Comparison of ENCODE assay signal across 16 cellular contexts in the genomic region with DNA sequence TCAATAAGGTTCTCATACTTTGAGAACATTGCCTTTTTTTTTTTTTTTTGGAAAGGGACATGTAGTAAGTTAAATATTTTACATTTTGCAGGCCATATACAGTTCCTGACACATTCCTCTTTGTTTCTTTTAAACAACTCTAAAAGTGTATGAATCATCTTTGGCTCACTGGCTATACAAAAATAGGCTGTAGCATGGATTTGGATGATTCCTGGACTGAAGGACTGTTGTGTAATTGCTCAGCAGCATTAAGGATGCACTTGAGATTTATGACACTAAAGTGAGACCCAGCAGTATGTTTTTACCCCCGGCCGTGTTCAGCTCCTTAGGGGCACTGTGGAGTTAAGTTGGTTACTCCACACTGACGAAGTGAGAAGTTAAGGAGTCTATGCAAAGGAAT. TPM values are rescaled to one million over a fixed set of nuclear protein-coding genes. Genes with fewer than 3 reads are reported as not detected.
DNase-seq lines count a peak whose midpoint lies in the region; ATAC-seq and TF ChIP-seq lines count a peak whose summit lies in the region.
"Had no signal": no experiment of that assay in that cellular context is flagged by ENCODE, and none has a peak within 500 bp of the region (broad histone marks: within the 10 kb centered on the region; RNA-seq: fewer than 3 reads in every experiment).

No MANE protein-coding gene starts in this region.

- no TSS peak for BruUV-seq in PC-3 (replicated peaks; lab: Mats Ljungman, UMichigan)

- WGBS in esophagus muscularis mucosa, result 49% methylated on average over 3 of the region's 3 CpGs

- H3K9me2 ChIP-seq in PC-3 (replicated peaks; ENCODE audit: low read length), result no peaks in the 10 kb centered on the region

- no peak overlapping the region for H3K9ac ChIP-seq in PC-3 (ENCODE audit: low read length)
- H3K9ac ChIP-seq: parathyroid adenoma had no signal

- H3K4me2 ChIP-seq in PC-3 (ENCODE audit: low read length), result no peak overlapping the region

- no peaks in the 10 kb centered on the region for H3K79me2 ChIP-seq in PC-3 (ENCODE audit: low read length)
- H3K79me2 ChIP-seq: parathyroid adenoma had no signal

- H4K20me1 ChIP-seq in PC-3 (ENCODE audit: low read length), result no peaks in the 10 kb centered on the region

- H3K27ac ChIP-seq in PC-3 (ENCODE audit: low read length) (no peak overlapping the region), esophagus muscularis mucosa (replicated peaks in 1 of 4) (peak overlapping the region in 3 of 4 donors; percentile 49 to 55 (median 50)), tibial artery (peak overlapping the region in 1 of 2 donors; percentile 39)
- H3K27ac ChIP-seq: heart right ventricle, parathyroid adenoma had no signal

- H3K27me3 ChIP-seq in PC-3 (ENCODE audit: low read length) (no peaks in the 10 kb centered on the region), esophagus muscularis mucosa (no peaks in the 10 kb centered on the region), tibial artery (no peaks in the 10 kb centered on the region)
- H3K27me3 ChIP-seq: heart right ventricle had no signal

- intact Hi-C loops in PC-3 (cut with micrococcal nuclease) (no loop called here), esophagus muscularis mucosa (cut with DNase I) (loop anchor here (5.0 kb wide), 1 partner anchor 41 kb away; a partner anchor contains a TSS), tibial artery (cut with DNase I; ENCODE audit: low total_unique reads) (no loop called here)

- TF ChIP-seq CTCF in PC-3 (conservative IDR thresholded peaks at IDR 0.05; ENCODE audit: low read depth, low read length) (no peak), esophagus muscularis mucosa (IDR thresholded peaks at IDR 0.05) (no peak), tibial artery (IDR thresholded peaks at IDR 0.05) (no peak)

- no peak overlapping the region for H2AFZ ChIP-seq in PC-3 (ENCODE audit: low read length)
- H2AFZ ChIP-seq: parathyroid adenoma had no signal

- peaks cover 3% of the 10 kb centered on the region; the same call in 1 of the 2 replicates for H3K4me1 ChIP-seq in PC-3 (ENCODE audit: insufficient read depth, low read length)
- H3K4me1 ChIP-seq in esophagus muscularis mucosa, result peaks cover 0 to 16% (median 11%) of the 10 kb centered on the region in 4 donors
- peaks cover 0 to 16% (median 0%) of the 10 kb centered on the region in 4 donors for H3K4me1 ChIP-seq in tibial artery
- H3K4me1 ChIP-seq: parathyroid adenoma had no signal

- peak; percentile 83 for DNase-seq in ELR (ENCODE audit: low read depth)
- DNase-seq in PC-3, result peak; percentile 36
- DNase-seq in esophagus muscularis mucosa (ENCODE audit: extremely low spot score), result no peak
- peak; percentile 45 for DNase-seq in renal cortical epithelial cell (ENCODE audit: low read depth)
- DNase-seq in tibial artery, result no peak
- no peak for DNase-seq in DMS153 (lab: John Stamatoyannopoulos, UW)
- DNase-seq: activated CD4-positive, alpha-beta T cell treated with anti-CD3 and anti-CD28 coated beads for 48 hours; COR-L47; heart right ventricle; NCI-H146; stimulated activated CD4-positive, alpha-beta T cell treated with anti-CD3 and anti-CD28 coated beads, Interleukin-2, amount 100 ng/mL, for 48 hours; stimulated activated naive CD8-positive, alpha-beta T cell treated with anti-CD3 and anti-CD28 coated beads, Interleukin-15, amount 100 ng/mL, for 72 hours; T-helper 1 cell had no signal

- CTCF ChIA-PET in PC-3 (lab: Charles Lee), result no interaction called here

- H3K9me3 ChIP-seq in PC-3 (ENCODE audit: low read length), result no peaks in the 10 kb centered on the region
- no peaks in the 10 kb centered on the region for H3K9me3 ChIP-seq in esophagus muscularis mucosa
- no peaks in the 10 kb centered on the region for H3K9me3 ChIP-seq in tibial artery
- H3K9me3 ChIP-seq: heart right ventricle had no signal

- H3F3A ChIP-seq in PC-3 (ENCODE audit: low read length, unreplicated experiment), result no peaks in the 10 kb centered on the region

- POLR2A ChIA-PET in PC-3 (lab: Charles Lee; ENCODE audit: unreplicated experiment), result no interaction called here

- ATAC-seq in PC-3, result peak; percentile 62
- ATAC-seq in GM19467 (IDR thresholded peaks at IDR 0.05; ENCODE audit: unreplicated experiment), result no peak
- no peak for ATAC-seq in HG03135 (IDR thresholded peaks at IDR 0.05; ENCODE audit: unreplicated experiment)
- ATAC-seq: heart right ventricle; stimulated activated naive CD8-positive, alpha-beta T cell treated with anti-CD3 and anti-CD28 coated beads, Interleukin-15, amount 100 ng/mL, for 72 hours had no signal

- TF ChIP-seq EP300 in esophagus muscularis mucosa (IDR thresholded peaks at IDR 0.05), result no peak

- 0 out of 2 replicates have a peak, but pooled peaks cover 3% of the 10 kb centered on the region for H3K36me3 ChIP-seq in PC-3 (ENCODE audit: low read depth, low read length)
- H3K36me3 ChIP-seq in esophagus muscularis mucosa, result peaks cover 0 to 50% (median 25%) of the 10 kb centered on the region in 4 donors
- H3K36me3 ChIP-seq in tibial artery, result peaks cover 11 to 23% (median 18%) of the 10 kb centered on the region in 3 donors

- no peak for TF ChIP-seq POLR2A in esophagus muscularis mucosa (IDR thresholded peaks at IDR 0.05; ENCODE audit: low read depth)

- H3K4me3 ChIP-seq in PC-3 (ENCODE audit: low read length), result no peak overlapping the region
- no peak overlapping the region for H3K4me3 ChIP-seq in esophagus muscularis mucosa
- H3K4me3 ChIP-seq in tibial artery, result no peak overlapping the region
- H3K4me3 ChIP-seq: heart right ventricle had no signal

RNA-seq across cellular contexts. Expression of a gene that starts 41.3 kb away (rescaled TPM):
- total RNA-seq in PC-3 (2014; rRNA removed), result 12.0 and 17.5 TPM in 2 replicates
- total RNA-seq in esophagus muscularis mucosa, result 10 to 100 TPM; 33.4 to 47.8 (median 40.7) TPM
- total RNA-seq in renal cortical epithelial cell, result 19.6 and 52.9 TPM in 2 replicates

Comparison
In these comparisons a context has a peak if more than half of its experiments do, and no peak if none do; other contexts are left out.
1. DNase-seq: peak in ELR (single experiment), PC-3 (single experiment) and renal cortical epithelial cell (single experiment); none in esophagus muscularis mucosa (single experiment), tibial artery (0 of 2) and DMS153 (single experiment).